In genomic region chr1:25503551-25504426, GRCh38 we compare ENCODE assay signal across 8 cellular contexts. TPM values are rescaled to one million over a fixed set of nuclear protein-coding genes. Genes with fewer than 3 reads are reported as not detected.
A peak's percentile ranks its signal among the peaks of the same experiment; 100 is the strongest.
DNase-seq lines count a peak whose midpoint lies in the region; ATAC-seq and TF ChIP-seq lines count a peak whose summit lies in the region.

No MANE protein-coding gene starts in this region.

- ATAC-seq in HG03378 (IDR thresholded peaks at IDR 0.05; ENCODE audit: unreplicated experiment) (no peak), HG03039 (IDR thresholded peaks at IDR 0.05; ENCODE audit: unreplicated experiment) (no peak)

- H3K27me3 ChIP-seq in Peyer's patch (no peaks in the 10 kb centered on the region), right atrium auricular region (no peaks in the 10 kb centered on the region)

- TF ChIP-seq CTCF in Peyer's patch (IDR thresholded peaks at IDR 0.05) (peak; percentile 34 to 61 (median 54)), right atrium auricular region (IDR thresholded peaks at IDR 0.05) (peak in 1 of 2 donors; percentile 65)

- no peak overlapping the region for H3K4me3 ChIP-seq in Peyer's patch
- no peak overlapping the region for H3K4me3 ChIP-seq in right atrium auricular region

- no peak for TF ChIP-seq POLR2A in Peyer's patch (IDR thresholded peaks at IDR 0.05)

- H3K9me3 ChIP-seq in Peyer's patch (no peaks in the 10 kb centered on the region), right atrium auricular region (no peaks in the 10 kb centered on the region)

- H3K4me1 ChIP-seq in Peyer's patch: peaks cover 0 to 18% (median 0%) of the 10 kb centered on the region in 4 donors
- H3K4me1 ChIP-seq in right atrium auricular region: peaks cover 0 to 24% of the 10 kb centered on the region in 2 donors

- DNase-seq in activated CD4-positive, CD25-positive, alpha-beta regulatory T cell (lab: John Stamatoyannopoulos, UW): peak; percentile 21 to 57 (median 40)
- DNase-seq in activated CD4-positive, CD25-positive, alpha-beta regulatory T cell treated with anti-CD3 and anti-CD28 coated beads, Interleukin-2, amount 50 U/mL, for 72 hours: no peak
- DNase-seq in Peyer's patch: peak; percentile 55 to 78 (median 77)
- peak; percentile 51 for DNase-seq in activated gamma-delta T cell treated with anti-CD3 and anti-CD28 coated beads, Interleukin-2, amount 50 U/mL, for 16 hours (ENCODE audit: low read depth)
- peak; percentile 57 for DNase-seq in right atrium auricular region (ENCODE audit: low spot score)
- DNase-seq in stimulated activated CD4-positive, alpha-beta T cell treated with anti-CD3 and anti-CD28 coated beads, Interleukin-2, amount 100 ng/mL, for 4 hours (ENCODE audit: low read depth): peak; percentile 65

- H3K36me3 ChIP-seq in Peyer's patch: peaks cover 0 to 8% (median 0%) of the 10 kb centered on the region in 3 donors
- peaks cover under 1% of the 10 kb centered on the region for H3K36me3 ChIP-seq in right atrium auricular region

- H3K27ac ChIP-seq in Peyer's patch (no peak overlapping the region), right atrium auricular region (no peak overlapping the region)

RNA-seq across cellular contexts. Expression of gene LDLRAP1, which starts 39.6 kb away (rescaled TPM):
- total RNA-seq in Peyer's patch (10 to 100 TPM; 20.1 to 24.5 (median 22.7) TPM), right atrium auricular region (10 to 100 TPM in 1 of 2 donors, 1 to 10 TPM in 1; 8.9 to 10.1 TPM)
